Comparison of ENCODE assay signal across 8 cellular contexts in genomic region chr10:69696073-69696731, GRCh38.
DNase-seq lines count a peak whose midpoint lies in the region; ATAC-seq, FAIRE-seq and TF ChIP-seq lines count a peak whose summit lies in the region.

No MANE protein-coding gene starts in this region.

- H3K4me1 ChIP-seq in PC-3 (ENCODE audit: insufficient read depth, low read length): peaks cover 7% of the 10 kb centered on the region
- H3K4me1 ChIP-seq in osteoblast (ENCODE audit: insufficient read depth, low read length): peaks cover 5% of the 10 kb centered on the region
- no peaks in the 10 kb centered on the region for H3K4me1 ChIP-seq in CD8-positive, alpha-beta memory T cell (ENCODE audit: insufficient read depth, low read length)

- no peak overlapping the region for H3K4me3 ChIP-seq in AG04450 (ENCODE audit: low read depth, low read length)
- H3K4me3 ChIP-seq in PC-3 (ENCODE audit: low read length): no peak overlapping the region
- no peak overlapping the region for H3K4me3 ChIP-seq in osteoblast (ENCODE audit: insufficient read depth, low read length)
- H3K4me3 ChIP-seq in CD8-positive, alpha-beta memory T cell (ENCODE audit: low read length): no peak overlapping the region

- FAIRE-seq in GM18507 (lab: Jason Lieb, UNC): no peak

- peak; percentile 73 for TF ChIP-seq CTCF in AG04450 (IDR thresholded peaks at IDR 0.05; ENCODE audit: low read depth, low read length)
- peak; percentile 98 for TF ChIP-seq CTCF in PC-3 (conservative IDR thresholded peaks at IDR 0.05; ENCODE audit: low read depth, low read length)
- TF ChIP-seq CTCF in osteoblast (IDR thresholded peaks at IDR 0.05; ENCODE audit: extremely low read depth, low read depth, low read length): peak; percentile 78

- H3K4me1 Mint-ChIP-seq in CD8-positive, alpha-beta memory T cell: no peaks in the 10 kb centered on the region
- no peaks in the 10 kb centered on the region for H3K4me1 Mint-ChIP-seq in activated T-cell treated with anti-CD3 and anti-CD28 coated beads, Interleukin-2, amount 50 U/mL, for 24 hours (ENCODE audit: low read depth)

- H3K36me3 ChIP-seq in PC-3 (ENCODE audit: low read depth, low read length) (no peaks in the 10 kb centered on the region), osteoblast (ENCODE audit: insufficient read depth, low read length) (no peaks in the 10 kb centered on the region)
- H3K36me3 ChIP-seq in CD8-positive, alpha-beta memory T cell (ENCODE audit: insufficient read depth, low read length): no peaks in the 10 kb centered on the region

- POLR2A ChIA-PET in AG04450 (lab: Yijun Ruan, JAX) (interaction anchor here (0.6 kb wide), 1 partner anchor 108 kb away, joined by 5 read pairs; no protein-coding TSS in a partner anchor), PC-3 (lab: Charles Lee; ENCODE audit: unreplicated experiment) (interaction anchor here (0.5 kb wide), 1 partner anchor 62 kb away, joined by 3 read pairs; no protein-coding TSS in a partner anchor)
- POLR2A ChIA-PET in CD8-positive, alpha-beta memory T cell (lab: Charles Lee): no interaction called here

- H3K36me3 Mint-ChIP-seq in CD8-positive, alpha-beta memory T cell: no peaks in the 10 kb centered on the region
- no peaks in the 10 kb centered on the region for H3K36me3 Mint-ChIP-seq in activated T-cell treated with anti-CD3 and anti-CD28 coated beads, Interleukin-2, amount 50 U/mL, for 24 hours (ENCODE audit: low read depth)

- H3K9me3 ChIP-seq in AG04450 (ENCODE audit: control insufficient read depth, insufficient read depth, low read length): no peaks in the 10 kb centered on the region
- no peaks in the 10 kb centered on the region for H3K9me3 ChIP-seq in PC-3 (ENCODE audit: low read length)
- H3K9me3 ChIP-seq in osteoblast (ENCODE audit: low read depth, low read length): no peaks in the 10 kb centered on the region
- no peaks in the 10 kb centered on the region for H3K9me3 ChIP-seq in CD8-positive, alpha-beta memory T cell (ENCODE audit: low read length)

- intact Hi-C loops in PC-3 (cut with micrococcal nuclease): loop anchor here (1.0 kb wide), 4 partner anchors 21 to 218 kb away; no protein-coding TSS in a partner anchor

- no peaks in the 10 kb centered on the region for H3F3A ChIP-seq in PC-3 (ENCODE audit: low read length, unreplicated experiment)

- no peak overlapping the region for H3K4me3 Mint-ChIP-seq in CD8-positive, alpha-beta memory T cell
- no peak overlapping the region for H3K4me3 Mint-ChIP-seq in activated T-cell treated with anti-CD3 and anti-CD28 coated beads, Interleukin-2, amount 50 U/mL, for 24 hours

- no peaks in the 10 kb centered on the region for H4K20me1 ChIP-seq in PC-3 (ENCODE audit: low read length)
- no peaks in the 10 kb centered on the region for H4K20me1 ChIP-seq in osteoblast (ENCODE audit: insufficient read depth, low read length)

- BruUV-seq in PC-3 (replicated peaks; lab: Mats Ljungman, UMichigan): no TSS peak

- no peaks in the 10 kb centered on the region for H3K79me2 ChIP-seq in PC-3 (ENCODE audit: low read length)
- no peaks in the 10 kb centered on the region for H3K79me2 ChIP-seq in osteoblast (ENCODE audit: insufficient read depth, low read length)

- no peaks in the 10 kb centered on the region for H3K9me2 ChIP-seq in PC-3 (replicated peaks; ENCODE audit: low read length)

- H3K27ac ChIP-seq in AG04450 (ENCODE audit: low read depth, low read length) (no peak overlapping the region), PC-3 (ENCODE audit: low read length) (peak overlapping the region; percentile 17), osteoblast (ENCODE audit: low read depth, low read length) (no peak overlapping the region)
- no peak overlapping the region for H3K27ac ChIP-seq in CD8-positive, alpha-beta memory T cell (ENCODE audit: low read depth, low read length)

- H2AFZ ChIP-seq in PC-3 (ENCODE audit: low read length) (no peak overlapping the region; the same call in 1 of the 2 replicates), osteoblast (ENCODE audit: low read length) (no peak overlapping the region)

- peak overlapping the region; percentile 2; the same call in 1 of the 2 replicates for H3K4me2 ChIP-seq in PC-3 (ENCODE audit: low read length)
- no peak overlapping the region for H3K4me2 ChIP-seq in osteoblast (ENCODE audit: insufficient read depth, low read length)

- H3K9ac ChIP-seq in PC-3 (ENCODE audit: low read length): no peak overlapping the region

- peak; percentile 69 for DNase-seq in AG04450 (ENCODE audit: low read depth, low spot score)
- DNase-seq in GM18507 (ENCODE audit: extremely low spot score, insufficient read length, low read depth): peak; percentile 11
- DNase-seq in PC-3: peak; percentile 98
- DNase-seq in osteoblast (ENCODE audit: insufficient read length, low spot score, missing footprints): peak; percentile 89
- DNase-seq in CD8-positive, alpha-beta memory T cell: no peak
- DNase-seq in NCI-H187 treated with DMSO at 0.1 percent for 48 hours (lab: John Stamatoyannopoulos, UW): no peak
- DNase-seq in activated T-cell treated with anti-CD3 and anti-CD28 coated beads, Interleukin-2, amount 50 U/mL, for 24 hours: no peak

- no peaks in the 10 kb centered on the region for H3K9me3 Mint-ChIP-seq in CD8-positive, alpha-beta memory T cell
- no peaks in the 10 kb centered on the region for H3K9me3 Mint-ChIP-seq in activated T-cell treated with anti-CD3 and anti-CD28 coated beads, Interleukin-2, amount 50 U/mL, for 24 hours

- peak; percentile 94 for ATAC-seq in PC-3
- peak; percentile 62 for ATAC-seq in esophagus mucosa

- H3K27ac Mint-ChIP-seq in CD8-positive, alpha-beta memory T cell: no peak overlapping the region
- no peak overlapping the region for H3K27ac Mint-ChIP-seq in activated T-cell treated with anti-CD3 and anti-CD28 coated beads, Interleukin-2, amount 50 U/mL, for 24 hours

- peaks cover 19% of the 10 kb centered on the region for H3K27me3 ChIP-seq in AG04450 (ENCODE audit: control insufficient read depth, insufficient read depth, low read length)
- H3K27me3 ChIP-seq in PC-3 (ENCODE audit: low read length): peaks cover 17% of the 10 kb centered on the region; the same call in 1 of the 2 replicates
- H3K27me3 ChIP-seq in osteoblast (ENCODE audit: insufficient read depth, low read length): peaks cover 27% of the 10 kb centered on the region
- no peaks in the 10 kb centered on the region for H3K27me3 ChIP-seq in CD8-positive, alpha-beta memory T cell (ENCODE audit: insufficient read depth, low read length, poor library complexity, severe bottlenecking)

- peaks cover 4 to 26% of the 10 kb centered on the region in 2 donors for H3K27me3 Mint-ChIP-seq in CD8-positive, alpha-beta memory T cell
- peaks cover 27% of the 10 kb centered on the region for H3K27me3 Mint-ChIP-seq in activated T-cell treated with anti-CD3 and anti-CD28 coated beads, Interleukin-2, amount 50 U/mL, for 24 hours

- CTCF ChIA-PET in AG04450 (lab: Charles Lee) (interaction anchor here (0.6 to 4.9 kb wide), 15 partner anchors 10 to 218 kb away, joined by 3 to 56 read pairs (median 4); no protein-coding TSS in a partner anchor), PC-3 (lab: Charles Lee) (interaction anchor here (0.6 to 1.3 kb wide), 2 partner anchors 51 to 288 kb away, joined by 3 to 7 read pairs; no protein-coding TSS in a partner anchor)
- CTCF ChIA-PET in CD8-positive, alpha-beta memory T cell (lab: Charles Lee): interaction anchor here (0.9 to 1.4 kb wide), 2 partner anchors 15 to 18 kb away, joined by 3 to 5 read pairs; no protein-coding TSS in a partner anchor

Comparison
In these comparisons a context has a peak if more than half of its experiments do, and no peak if none do; other contexts are left out.
1. DNase-seq: peak in AG04450 (single experiment), GM18507 (single experiment), PC-3 (single experiment) and osteoblast (single experiment); none in CD8-positive, alpha-beta memory T cell (0 of 5), NCI-H187 treated with DMSO at 0.1 percent for 48 hours (single experiment) and activated T-cell treated with anti-CD3 and anti-CD28 coated beads, Interleukin-2, amount 50 U/mL, for 24 hours (single experiment).
2. Peak in every context shown above with its lines, with median percentiles within 50 percentile points of each other: CTCF ChIP-seq.